Comparison of ENCODE assay signal across 10 cellular contexts in genomic region chr19:47417746-47418594, GRCh38. TPM values are rescaled to one million over a fixed set of nuclear protein-coding genes. Genes with fewer than 3 reads are reported as not detected.
DNase-seq lines count a peak whose midpoint lies in the region; ATAC-seq and TF ChIP-seq lines count a peak whose summit lies in the region.
"Had no signal": no experiment of that assay in that cellular context is flagged by ENCODE, and none has a peak within 500 bp of the region (broad histone marks: within the 10 kb centered on the region; RNA-seq: fewer than 3 reads in every experiment).

No MANE protein-coding gene starts in this region.

- peaks cover 9% of the 10 kb centered on the region for H3K36me3 Mint-ChIP-seq in CD4-positive, CD25-positive, alpha-beta regulatory T cell
- H3K36me3 Mint-ChIP-seq in endodermal cell (ENCODE audit: low read depth): peaks cover 27% of the 10 kb centered on the region

- H3K9me3 ChIP-seq in CD4-positive, CD25-positive, alpha-beta regulatory T cell (ENCODE audit: control insufficient read depth in 2 of 2, low read length in 2 of 2): no peaks in the 10 kb centered on the region
- H3K9me3 ChIP-seq in HUES64 (ENCODE audit: insufficient read depth, low read depth, low read length) (no peaks in the 10 kb centered on the region), endodermal cell (ENCODE audit: control insufficient read depth, low read length) (no peaks in the 10 kb centered on the region), neuron (ENCODE audit: low read length) (no peaks in the 10 kb centered on the region)
- H3K9me3 ChIP-seq: pancreas, Peyer's patch had no signal

- H3K4me3 Mint-ChIP-seq in CD4-positive, CD25-positive, alpha-beta regulatory T cell: peak overlapping the region; percentile 73 to 86 (median 81)
- peak overlapping the region; percentile 76 for H3K4me3 Mint-ChIP-seq in endodermal cell

- H3K36me3 ChIP-seq in CD4-positive, CD25-positive, alpha-beta regulatory T cell (ENCODE audit: control insufficient read depth, insufficient read depth, low read length): no peaks in the 10 kb centered on the region
- peaks cover 11% of the 10 kb centered on the region; the same call in 1 of the 2 replicates for H3K36me3 ChIP-seq in HUES64 (ENCODE audit: insufficient read depth, low read length)
- peaks cover 17% of the 10 kb centered on the region for H3K36me3 ChIP-seq in endodermal cell (ENCODE audit: control insufficient read depth, insufficient read depth, low read length)
- H3K36me3 ChIP-seq in neuron (ENCODE audit: insufficient read depth, low read length): peaks cover 20% of the 10 kb centered on the region
- H3K36me3 ChIP-seq: pancreas, Peyer's patch had no signal

- H3K4me3 ChIP-seq in CD4-positive, CD25-positive, alpha-beta regulatory T cell (ENCODE audit: low read depth, low read length): no peak overlapping the region
- H3K4me3 ChIP-seq in HUES64 (ENCODE audit: low read length) (peak overlapping the region; percentile 61), endodermal cell (ENCODE audit: low read length) (peak overlapping the region; percentile 87), neuron (ENCODE audit: low read length) (peak overlapping the region; percentile 64)

- peaks cover 4 to 47% (median 23%) of the 10 kb centered on the region in 4 donors for H3K4me1 Mint-ChIP-seq in CD4-positive, CD25-positive, alpha-beta regulatory T cell
- H3K4me1 Mint-ChIP-seq in endodermal cell: peaks cover 34% of the 10 kb centered on the region

- peaks cover 0 to 8% (median 1%) of the 10 kb centered on the region in 7 donors for H3K9me3 Mint-ChIP-seq in CD4-positive, CD25-positive, alpha-beta regulatory T cell
- H3K9me3 Mint-ChIP-seq in endodermal cell: no peaks in the 10 kb centered on the region

- H3K4me1 ChIP-seq in CD4-positive, CD25-positive, alpha-beta regulatory T cell (ENCODE audit: control insufficient read depth, insufficient read depth, low read length, poor library complexity, severe bottlenecking): peaks cover 30% of the 10 kb centered on the region
- peaks cover 16% of the 10 kb centered on the region for H3K4me1 ChIP-seq in HUES64 (ENCODE audit: insufficient read depth, low read length)
- no peaks in the 10 kb centered on the region for H3K4me1 ChIP-seq in endodermal cell (ENCODE audit: control insufficient read depth, insufficient read depth, low read length)
- H3K4me1 ChIP-seq in neuron (ENCODE audit: insufficient read depth, low read length): peaks cover 46% of the 10 kb centered on the region
- H3K4me1 ChIP-seq: pancreas had no signal

- peak overlapping the region; percentile 34; the same call in 1 of the 2 replicates for H3K9ac ChIP-seq in HUES64 (ENCODE audit: low read depth, low read length)
- H3K9ac ChIP-seq in endodermal cell (ENCODE audit: extremely low read depth, low read length, poor library complexity, severe bottlenecking): peak overlapping the region; percentile 57

- H2AFZ ChIP-seq in neuron (ENCODE audit: low read depth, low read length): no peak overlapping the region

- no peak overlapping the region for H3K27ac ChIP-seq in CD4-positive, CD25-positive, alpha-beta regulatory T cell (ENCODE audit: insufficient read depth, low read length, poor library complexity, severe bottlenecking)
- H3K27ac ChIP-seq in HUES64 (ENCODE audit: low read depth, low read length): no peak overlapping the region
- no peak overlapping the region for H3K27ac ChIP-seq in endodermal cell (ENCODE audit: low read depth, low read length)
- H3K27ac ChIP-seq: pancreas had no signal

- no peak for DNase-seq in CD4-positive, CD25-positive, alpha-beta regulatory T cell
- DNase-seq in endodermal cell: peak; percentile 64
- no peak for DNase-seq in foreskin melanocyte
- no peak for DNase-seq in NCI-H2227 treated with DMSO at 0.1 percent for 48 hours (lab: John Stamatoyannopoulos, UW)
- no peak for DNase-seq in NCI-H2107 treated with DMSO at 0.1 percent for 48 hours (lab: John Stamatoyannopoulos, UW; ENCODE audit: unreplicated experiment)
- DNase-seq: Peyer's patch had no signal

- TF ChIP-seq CTCF in endodermal cell (conservative IDR thresholded peaks at IDR 0.05): no peak

- H3K27me3 Mint-ChIP-seq in CD4-positive, CD25-positive, alpha-beta regulatory T cell: peaks cover 82% of the 10 kb centered on the region
- H3K27me3 Mint-ChIP-seq in endodermal cell (ENCODE audit: insufficient read depth): peaks cover 41% of the 10 kb centered on the region

- peak overlapping the region in 2 of 3 donors; percentile 1 to 25 for H3K27ac Mint-ChIP-seq in CD4-positive, CD25-positive, alpha-beta regulatory T cell
- peak overlapping the region; percentile 17 for H3K27ac Mint-ChIP-seq in endodermal cell

- peak in 1 of 2 donors; percentile 32 for ATAC-seq in CD4-positive, CD25-positive, alpha-beta regulatory T cell (ENCODE audit: low read depth in 2 of 2)
- ATAC-seq in GM18909 (IDR thresholded peaks at IDR 0.05; ENCODE audit: poor library complexity, unreplicated experiment): no peak

- H3K27me3 ChIP-seq in CD4-positive, CD25-positive, alpha-beta regulatory T cell (ENCODE audit: control insufficient read depth, insufficient read depth, low read length): peaks cover 23% of the 10 kb centered on the region
- H3K27me3 ChIP-seq in HUES64 (ENCODE audit: insufficient read depth, low read length) (peaks cover 71% of the 10 kb centered on the region), endodermal cell (ENCODE audit: control insufficient read depth, insufficient read depth, low read length, poor library complexity, severe bottlenecking) (peaks cover 10% of the 10 kb centered on the region), neuron (ENCODE audit: insufficient read depth, low read length) (no peaks in the 10 kb centered on the region)

- WGBS in HUES64: 6% methylated on average over 29 of the region's 29 CpGs
- 12 to 26% methylated on average over 15 to 29 of the region's 29 CpGs for WGBS in endodermal cell (ENCODE audit: insufficient coverage in 1 of 2, insufficient read length in 1 of 2), 2 experiments

RNA-seq across cellular contexts. Expression of gene MEIS3, which starts 1.4 kb away (rescaled TPM):
- not detected for total RNA-seq in CD4-positive, CD25-positive, alpha-beta regulatory T cell
- 1 to 10 TPM in 1 of 4 donors, under 1 TPM in 2, not detected in 1; 0.13 to 1.0 (median 0.44) TPM for polyA plus RNA-seq in CD4-positive, CD25-positive, alpha-beta regulatory T cell
- polyA plus RNA-seq in HUES64 (2013, experiment 1 of 2): 64.8 TPM
- 85.5 TPM for polyA plus RNA-seq in HUES64 (2013, experiment 2 of 2)
- total RNA-seq in endodermal cell: 100 to 1,000 TPM in 1 of 2 donors, 10 to 100 TPM in 1; 47.7 to 132 TPM
- polyA plus RNA-seq in endodermal cell (2013, experiment 1 of 2): 150 TPM
- polyA plus RNA-seq in endodermal cell (2013, experiment 2 of 2): 154 TPM

RNA-seq across cellular contexts. Expression of gene SLC8A2, which starts 53.7 kb away (rescaled TPM):
- total RNA-seq in CD4-positive, CD25-positive, alpha-beta regulatory T cell: not detected
- not detected for polyA plus RNA-seq in CD4-positive, CD25-positive, alpha-beta regulatory T cell
- polyA plus RNA-seq in HUES64 (2013, experiment 1 of 2): 3.0 TPM
- 3.4 TPM for polyA plus RNA-seq in HUES64 (2013, experiment 2 of 2)
- total RNA-seq in endodermal cell: 1 to 10 TPM; 2.5 to 3.6 TPM
- 4.1 TPM for polyA plus RNA-seq in endodermal cell (2013, experiment 1 of 2)
- polyA plus RNA-seq in endodermal cell (2013, experiment 2 of 2): 2.6 TPM

Comparison
In these comparisons a context has a peak if more than half of its experiments do, and no peak if none do; other contexts are left out.
1. RNA of gene MEIS3, which starts 1.4 kb away (total RNA-seq): 47.7 to 132 TPM in endodermal cell; not detected in CD4-positive, CD25-positive, alpha-beta regulatory T cell (single experiment); every median in the first group is over 10 times any median in the second.